In the genomic region with DNA sequence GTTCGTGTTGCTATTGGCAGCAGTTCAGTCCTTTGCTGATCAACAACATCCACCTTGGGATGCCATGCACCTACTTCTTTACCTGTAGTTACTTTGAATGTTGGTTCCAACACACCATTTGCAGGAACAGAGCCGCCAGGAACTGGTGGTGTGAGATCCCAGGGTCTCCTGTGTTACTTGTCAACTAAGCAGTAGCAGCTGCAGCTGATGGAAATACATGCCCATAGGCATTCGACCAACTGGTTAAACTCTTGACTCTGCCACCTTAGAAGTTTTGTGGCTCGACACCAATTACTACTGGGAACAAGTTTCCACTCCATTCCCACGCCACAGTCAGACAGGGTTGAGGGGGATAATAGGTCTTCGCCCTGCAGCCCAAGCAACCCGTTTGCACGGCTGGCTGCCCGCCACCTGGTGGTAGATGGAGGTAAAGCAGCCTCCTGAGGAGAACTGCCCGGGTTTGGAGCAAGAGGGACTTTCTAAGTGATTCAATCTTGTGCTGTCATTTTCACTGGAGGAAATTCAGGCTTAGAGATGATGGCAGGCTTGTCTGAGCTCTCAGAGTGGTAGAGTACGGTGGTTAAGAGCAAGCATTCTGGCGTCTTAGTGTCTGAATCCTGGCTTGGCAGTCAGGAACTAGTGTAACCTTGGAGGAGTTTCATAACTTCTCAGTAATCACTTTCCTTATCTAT, we compare ENCODE assay signal across 8 cellular contexts.
DNase-seq lines count a peak whose midpoint lies in the region; ATAC-seq and TF ChIP-seq lines count a peak whose summit lies in the region.

No MANE protein-coding gene starts in this region.

- H3K4me1 Mint-ChIP-seq in CD8-positive, alpha-beta memory T cell: peaks cover 22 to 37% (median 30%) of the 10 kb centered on the region in 3 donors

- H3K36me3 Mint-ChIP-seq in CD8-positive, alpha-beta memory T cell: no peaks in the 10 kb centered on the region

- intact Hi-C loops in ovary (cut with DNase I) (loop anchor here (2.0 to 10.0 kb wide), 4 partner anchors 42 to 240 kb away; no protein-coding TSS in a partner anchor), thyroid gland (cut with DNase I) (loop anchor here (5.0 kb wide), 2 partner anchors 37 to 243 kb away; no protein-coding TSS in a partner anchor)

- peaks cover 4 to 15% of the 10 kb centered on the region in 2 donors for H3K27me3 Mint-ChIP-seq in CD8-positive, alpha-beta memory T cell

- H3K9me3 ChIP-seq in CD8-positive, alpha-beta memory T cell (ENCODE audit: low read length): no peaks in the 10 kb centered on the region
- no peaks in the 10 kb centered on the region for H3K9me3 ChIP-seq in SJSA1 (replicated peaks)
- H3K9me3 ChIP-seq in gastroesophageal sphincter: no peaks in the 10 kb centered on the region
- no peaks in the 10 kb centered on the region for H3K9me3 ChIP-seq in ovary
- no peaks in the 10 kb centered on the region for H3K9me3 ChIP-seq in thyroid gland

- ATAC-seq in GM19351 (IDR thresholded peaks at IDR 0.05; ENCODE audit: unreplicated experiment): peak; percentile 70
- peak; percentile 65 for ATAC-seq in gastroesophageal sphincter

- no peaks in the 10 kb centered on the region for H3K36me3 ChIP-seq in CD8-positive, alpha-beta memory T cell (ENCODE audit: insufficient read depth, low read length)
- H3K36me3 ChIP-seq in SJSA1 (no peaks in the 10 kb centered on the region), gastroesophageal sphincter (no peaks in the 10 kb centered on the region), ovary (no peaks in the 10 kb centered on the region), thyroid gland (no peaks in the 10 kb centered on the region)

- POLR2A ChIA-PET in CD8-positive, alpha-beta memory T cell (lab: Charles Lee): no interaction called here

- peak overlapping the region in 5 of 8 donors; percentile 31 to 80 (median 76) for H3K27ac Mint-ChIP-seq in CD8-positive, alpha-beta memory T cell

- H3K4me1 ChIP-seq in CD8-positive, alpha-beta memory T cell (ENCODE audit: insufficient read depth, low read length): peaks cover 35% of the 10 kb centered on the region
- 0 out of 2 replicates have a peak, but pooled peaks cover 5% of the 10 kb centered on the region for H3K4me1 ChIP-seq in SJSA1 (replicated peaks)
- H3K4me1 ChIP-seq in gastroesophageal sphincter: peaks cover 0 to 24% (median 3%) of the 10 kb centered on the region in 3 donors
- H3K4me1 ChIP-seq in ovary (ENCODE audit: insufficient read depth): no peaks in the 10 kb centered on the region
- H3K4me1 ChIP-seq in thyroid gland: peaks cover 4 to 5% of the 10 kb centered on the region in 2 donors

- TF ChIP-seq EP300 in gastroesophageal sphincter (IDR thresholded peaks at IDR 0.05): no peak
- no peak for TF ChIP-seq EP300 in ovary (IDR thresholded peaks at IDR 0.05)

- TF ChIP-seq POLR2A in gastroesophageal sphincter (IDR thresholded peaks at IDR 0.05) (no peak), ovary (IDR thresholded peaks at IDR 0.05) (no peak), thyroid gland (IDR thresholded peaks at IDR 0.05) (no peak)

- H3K4me3 Mint-ChIP-seq in CD8-positive, alpha-beta memory T cell: peak overlapping the region in 2 of 7 donors; percentile 34 to 35

- CTCF ChIA-PET in CD8-positive, alpha-beta memory T cell (lab: Charles Lee): interaction anchor here (0.7 to 8.1 kb wide), 20 partner anchors 9 to 558 kb away, joined by 3 to 236 read pairs (median 4); no protein-coding TSS in a partner anchor

- no peaks in the 10 kb centered on the region for H3K9me3 Mint-ChIP-seq in CD8-positive, alpha-beta memory T cell

- H3K27ac ChIP-seq in CD8-positive, alpha-beta memory T cell (ENCODE audit: low read depth, low read length): no peak overlapping the region
- no peak overlapping the region for H3K27ac ChIP-seq in SJSA1
- H3K27ac ChIP-seq in gastroesophageal sphincter: no peak overlapping the region
- no peak overlapping the region for H3K27ac ChIP-seq in ovary
- no peak overlapping the region for H3K27ac ChIP-seq in thyroid gland

- H3K4me3 ChIP-seq in CD8-positive, alpha-beta memory T cell (ENCODE audit: low read length): no peak overlapping the region
- H3K4me3 ChIP-seq in SJSA1: no peak overlapping the region
- no peak overlapping the region for H3K4me3 ChIP-seq in gastroesophageal sphincter
- H3K4me3 ChIP-seq in ovary: no peak overlapping the region
- no peak overlapping the region for H3K4me3 ChIP-seq in thyroid gland (replicated peaks in 1 of 3)

- WGBS in gastroesophageal sphincter (ENCODE audit: low coverage in 1 of 2), 2 donors: 0 to 3% methylated on average over 3 to 4 of the region's 12 CpGs
- WGBS in ovary, 3 donors: 18 to 20% (median 19%) methylated on average over 12 of the region's 12 CpGs
- WGBS in thyroid gland, 2 donors: 17 to 18% methylated on average over 12 of the region's 12 CpGs

- no peaks in the 10 kb centered on the region for H3K27me3 ChIP-seq in CD8-positive, alpha-beta memory T cell (ENCODE audit: insufficient read depth, low read length, poor library complexity, severe bottlenecking)
- H3K27me3 ChIP-seq in SJSA1 (replicated peaks): no peaks in the 10 kb centered on the region
- H3K27me3 ChIP-seq in gastroesophageal sphincter: no peaks in the 10 kb centered on the region
- no peaks in the 10 kb centered on the region for H3K27me3 ChIP-seq in ovary
- H3K27me3 ChIP-seq in thyroid gland: no peaks in the 10 kb centered on the region

- DNase-seq in CD8-positive, alpha-beta memory T cell: peak; percentile 59 to 83 (median 72)
- DNase-seq in HT-29 (ENCODE audit: low spot score): peak; percentile 85
- peak; percentile 59 to 77 for DNase-seq in SJSA1 (ENCODE audit: low read depth in 1 of 2, low spot score in 2 of 2)
- DNase-seq in activated gamma-delta T cell treated with anti-CD3 and anti-CD28 coated beads, Interleukin-2, amount 50 U/mL, for 16 hours (ENCODE audit: low read depth): peak; percentile 80
- peak; percentile 49 to 81 (median 70) for DNase-seq in ovary
- DNase-seq in thyroid gland: peak; percentile 74 to 80

- peak; percentile 88 to 98 (median 94) for TF ChIP-seq CTCF in gastroesophageal sphincter (IDR thresholded peaks at IDR 0.05)
- TF ChIP-seq CTCF in ovary (IDR thresholded peaks at IDR 0.05): peak; percentile 68 to 78 (median 70)
- TF ChIP-seq CTCF in thyroid gland (IDR thresholded peaks at IDR 0.05): peak; percentile 77 to 97 (median 88)
